Comparison of ENCODE assay signal across 1 cellular context in genomic region chrX:69162466-69162865, GRCh38.
A peak's percentile ranks its signal among the peaks of the same experiment; 100 is the strongest.
TF ChIP-seq lines count a peak whose summit lies in the region.

No MANE protein-coding gene starts in this region.

TF ChIP-seq in GM12878, 131 proteins besides CTCF, POLR2A, EP300 and RAD21:
- peak; percentile 45 for TF ChIP-seq RUNX3 (IDR thresholded peaks at IDR 0.05; ENCODE audit: low read length)
- TF ChIP-seq CBX3 (IDR thresholded peaks at IDR 0.05; ENCODE audit: borderline replicate concordance, low read depth): no peak
